In the genomic region with DNA sequence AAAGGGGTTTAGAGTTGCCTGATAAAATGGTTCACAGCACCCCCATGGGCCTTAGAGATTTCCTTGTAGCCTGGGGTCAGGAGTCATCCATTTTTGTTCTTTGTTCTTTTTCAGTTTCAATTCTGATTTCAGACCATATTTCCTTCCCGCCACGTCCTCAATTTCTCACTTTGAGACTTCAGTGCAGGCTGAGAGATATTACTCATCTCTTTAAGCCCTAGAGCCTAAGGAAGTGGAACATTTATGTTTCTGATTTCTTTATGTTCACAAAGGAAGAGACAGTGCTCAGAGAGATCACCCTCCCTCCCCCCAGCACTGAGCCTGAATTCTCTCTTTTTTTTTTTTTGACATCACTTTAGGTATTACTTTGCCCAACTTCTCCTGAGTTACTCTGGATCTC, we compare ENCODE assay signal across 8 cellular contexts. TPM values are rescaled to one million over a fixed set of nuclear protein-coding genes. Genes with fewer than 3 reads are reported as not detected.
DNase-seq lines count a peak whose midpoint lies in the region; ATAC-seq and TF ChIP-seq lines count a peak whose summit lies in the region.

No MANE protein-coding gene starts in this region.

- ATAC-seq in GM18502 (IDR thresholded peaks at IDR 0.05; ENCODE audit: poor library complexity, unreplicated experiment) (peak; percentile 85), GM21786 (IDR thresholded peaks at IDR 0.05; ENCODE audit: unreplicated experiment) (peak; percentile 77), gastrocnemius medialis (no peak)

- H3K4me1 ChIP-seq in Peyer's patch (no peaks in the 10 kb centered on the region), gastrocnemius medialis (peaks cover 0 to 5% of the 10 kb centered on the region in 2 donors), stomach (peaks cover 0 to 22% (median 3%) of the 10 kb centered on the region in 4 donors)

- intact Hi-C loops in gastrocnemius medialis (cut with DNase I; ENCODE audit: low total_unique reads) = no loop called here
- intact Hi-C loops in stomach (cut with DNase I; ENCODE audit: low total_unique reads) = no loop called here

- no peak for TF ChIP-seq POLR2A in Peyer's patch (IDR thresholded peaks at IDR 0.05)
- TF ChIP-seq POLR2A in gastrocnemius medialis (IDR thresholded peaks at IDR 0.05) = no peak
- TF ChIP-seq POLR2A in stomach (IDR thresholded peaks at IDR 0.05) = no peak

- H3K27me3 ChIP-seq in Peyer's patch (no peaks in the 10 kb centered on the region), gastrocnemius medialis (no peaks in the 10 kb centered on the region), stomach (no peaks in the 10 kb centered on the region), WERI-Rb-1 (ENCODE audit: insufficient read depth, low read depth, severe bottlenecking) (peaks cover 5% of the 10 kb centered on the region)

- TF ChIP-seq EP300 in stomach (IDR thresholded peaks at IDR 0.05) = no peak

- H3K36me3 ChIP-seq in Peyer's patch (no peaks in the 10 kb centered on the region), gastrocnemius medialis (peaks cover 0 to 4% of the 10 kb centered on the region in 2 donors), stomach (peaks cover 0 to 27% (median 8%) of the 10 kb centered on the region in 4 donors), WERI-Rb-1 (no peaks in the 10 kb centered on the region)

- H3K27ac ChIP-seq in Peyer's patch = peak overlapping the region in 3 of 4 donors; percentile 17 to 63 (median 23)
- no peak overlapping the region for H3K27ac ChIP-seq in gastrocnemius medialis
- H3K27ac ChIP-seq in stomach = peak overlapping the region in 2 of 5 donors; percentile 10 to 40
- no peak overlapping the region for H3K27ac ChIP-seq in WERI-Rb-1

- TF ChIP-seq CTCF in Peyer's patch (IDR thresholded peaks at IDR 0.05) (no peak), gastrocnemius medialis (IDR thresholded peaks at IDR 0.05 in 4 of 5, conservative IDR thresholded peaks at IDR 0.05 in 1 of 5) (no peak), stomach (IDR thresholded peaks at IDR 0.05) (no peak), WERI-Rb-1 (IDR thresholded peaks at IDR 0.05; ENCODE audit: low read depth, low read length) (no peak)

- no peak overlapping the region for H3K4me3 ChIP-seq in Peyer's patch
- H3K4me3 ChIP-seq in gastrocnemius medialis = no peak overlapping the region
- no peak overlapping the region for H3K4me3 ChIP-seq in stomach
- no peak overlapping the region for H3K4me3 ChIP-seq in WERI-Rb-1 (ENCODE audit: low read depth, low read length)

- H3K9me3 ChIP-seq in Peyer's patch (no peaks in the 10 kb centered on the region), gastrocnemius medialis (no peaks in the 10 kb centered on the region), stomach (peaks cover 0 to 14% (median 4%) of the 10 kb centered on the region in 4 donors), WERI-Rb-1 (ENCODE audit: severe bottlenecking) (no peaks in the 10 kb centered on the region)

- WGBS in stomach, 5 donors = 46 to 82% (median 69%) methylated on average over 2 of the region's 2 CpGs

- in situ Hi-C loops in gastrocnemius medialis (cut with MboI; ENCODE audit: low sequenced_read_pairs in 4 of 4) = loop anchor here in 1 of 4 donors (25.0 kb wide), 1 partner anchor 136 kb away; no protein-coding TSS in a partner anchor

- DNase-seq in Peyer's patch (no peak), iris pigment epithelial cell (ENCODE audit: low read depth) (peak; percentile 72), NCI-H2029 treated with DMSO at 0.1 percent for 48 hours (lab: John Stamatoyannopoulos, UW) (no peak), gastrocnemius medialis (no peak), stomach (no peak), WERI-Rb-1 (no peak)

RNA-seq across cellular contexts. Expression of gene MSN, which starts 56.3 kb away (rescaled TPM):
- total RNA-seq in Peyer's patch (100 to 1,000 TPM in 1 of 4 donors, 10 to 100 TPM in 3; 22.4 to 126 (median 33.4) TPM), gastrocnemius medialis (10 to 100 TPM; 39.1 to 69.6 (median 59.6) TPM), stomach (10 to 100 TPM; 60.3 to 90.2 (median 82.1) TPM)
- 10 to 100 TPM; 50.0 to 86.9 (median 60.0) TPM for polyA plus RNA-seq in stomach

Comparison
In these comparisons a context has a peak if more than half of its experiments do, and no peak if none do; other contexts are left out.
1. ATAC-seq: peak in GM18502 (single experiment) and GM21786 (single experiment); none in gastrocnemius medialis (0 of 2).
2. H3K27ac ChIP-seq: peak in Peyer's patch (3 of 4); none in gastrocnemius medialis (0 of 4) and WERI-Rb-1 (single experiment).